ENCODE assay signal across 17 cellular contexts in genomic region chr2:61182059-61182383, GRCh38. TPM values are rescaled to one million over a fixed set of nuclear protein-coding genes. Genes with fewer than 3 reads are reported as not detected.
DNase-seq lines count a peak whose midpoint lies in the region; ATAC-seq and TF ChIP-seq lines count a peak whose summit lies in the region.
"Had no signal": no experiment of that assay in that cellular context is flagged by ENCODE, and none has a peak within 500 bp of the region (broad histone marks: within the 10 kb centered on the region; RNA-seq: fewer than 3 reads in every experiment).

No MANE protein-coding gene starts in this region.

- POLR2A ChIA-PET in CD4-positive, alpha-beta T cell (lab: Charles Lee): interaction anchor here (1.0 kb wide), 1 partner anchor 672 kb away, joined by 3 read pairs; the partner anchor contains the start of gene FAM161A

- peaks cover 52% of the 10 kb centered on the region for H3K36me3 ChIP-seq in BLaER1
- H3K36me3 ChIP-seq in ascending aorta: peaks cover 39 to 57% of the 10 kb centered on the region in 2 donors
- H3K36me3 ChIP-seq in tibial nerve: peaks cover 2 to 76% (median 20%) of the 10 kb centered on the region in 3 donors

- peak overlapping the region; percentile 97 for H3K27ac ChIP-seq in BLaER1
- H3K27ac ChIP-seq in CD4-positive, alpha-beta T cell (ENCODE audit: low read depth, low read length): no peak overlapping the region
- H3K27ac ChIP-seq in ascending aorta: peak overlapping the region; percentile 45 to 99
- peak overlapping the region in 2 of 4 donors; percentile 4 to 100 for H3K27ac ChIP-seq in tibial nerve
- H3K27ac ChIP-seq: cardiac muscle cell, psoas muscle had no signal

- peaks cover 77% of the 10 kb centered on the region for H3K4me1 Mint-ChIP-seq in CD4-positive, alpha-beta T cell (ENCODE audit: low read depth)
- peaks cover 75 to 81% of the 10 kb centered on the region in 2 donors for H3K4me1 Mint-ChIP-seq in natural killer cell

- H3K9ac ChIP-seq in BLaER1: peak overlapping the region; percentile 95

- no peak for ATAC-seq in CD4-positive, alpha-beta T cell (ENCODE audit: poor library complexity)
- ATAC-seq in natural killer cell: no peak
- ATAC-seq: effector memory CD8-positive, alpha-beta T cell; psoas muscle had no signal

- intact Hi-C loops in CD4-positive, alpha-beta T cell (cut with DNase I, micrococcal nuclease): loop anchor here in 1 of 2 experiments (5.0 kb wide), 1 partner anchor 675 kb away; no protein-coding TSS in a partner anchor
- intact Hi-C loops in ascending aorta (cut with DNase I): no loop called here
- intact Hi-C loops in natural killer cell (cut with micrococcal nuclease): no loop called here

- TF ChIP-seq CTCF in CD4-positive, alpha-beta T cell (IDR thresholded peaks at IDR 0.05): no peak
- TF ChIP-seq CTCF in ascending aorta (IDR thresholded peaks at IDR 0.05) (no peak), natural killer cell (IDR thresholded peaks at IDR 0.05) (no peak), tibial nerve (IDR thresholded peaks at IDR 0.05) (no peak)

- H3K9me3 Mint-ChIP-seq in CD4-positive, alpha-beta T cell: no peaks in the 10 kb centered on the region
- H3K9me3 Mint-ChIP-seq in natural killer cell: no peaks in the 10 kb centered on the region
- H3K9me3 Mint-ChIP-seq: effector memory CD8-positive, alpha-beta T cell had no signal

- peaks cover 87% of the 10 kb centered on the region for H3K36me3 Mint-ChIP-seq in CD4-positive, alpha-beta T cell (ENCODE audit: low read depth)
- H3K36me3 Mint-ChIP-seq in natural killer cell: peaks cover 38% of the 10 kb centered on the region

- H3K4me3 ChIP-seq in BLaER1 (peak overlapping the region; percentile 81), ascending aorta (peak overlapping the region in 1 of 2 donors; percentile 90), tibial nerve (no peak overlapping the region)
- H3K4me3 ChIP-seq: cardiac muscle cell, psoas muscle, testis had no signal

- TF ChIP-seq POLR2A in tibial nerve (IDR thresholded peaks at IDR 0.05): no peak

- in situ Hi-C loops in G401 (cut with HindIII; ENCODE audit: low sequenced_read_pairs): no loop called here

- H4K20me1 ChIP-seq in BLaER1: peaks cover 80% of the 10 kb centered on the region

- H3K9me3 ChIP-seq in BLaER1 (no peaks in the 10 kb centered on the region), ascending aorta (no peaks in the 10 kb centered on the region), tibial nerve (no peaks in the 10 kb centered on the region)
- H3K9me3 ChIP-seq in CD4-positive, alpha-beta T cell (ENCODE audit: control insufficient read depth, low read length): no peaks in the 10 kb centered on the region
- H3K9me3 ChIP-seq: psoas muscle, testis had no signal

- peak overlapping the region; percentile 99 for H3K4me2 ChIP-seq in BLaER1

- H3K4me3 Mint-ChIP-seq in CD4-positive, alpha-beta T cell: no peak overlapping the region
- H3K4me3 Mint-ChIP-seq in natural killer cell: no peak overlapping the region

- DNase-seq in CD4-positive, alpha-beta T cell: no peak
- DNase-seq in ascending aorta (ENCODE audit: low spot score in 2 of 2): no peak
- no peak for DNase-seq in natural killer cell
- DNase-seq in tibial nerve (ENCODE audit: low spot score in 2 of 2): no peak
- no peak for DNase-seq in G401 (ENCODE audit: low spot score)
- no peak for DNase-seq in amniotic stem cell (lab: John Stamatoyannopoulos, UW)
- DNase-seq: activated CD4-positive, alpha-beta T cell treated with anti-CD3 and anti-CD28 coated beads, Interleukin-2, amount 50 U/mL, for 4 hours; activated gamma-delta T cell; DMS79; effector memory CD8-positive, alpha-beta T cell; hippocampal formation; NCI-H1105; NCI-H345; psoas muscle; testis had no signal

- H3K4me1 ChIP-seq in BLaER1 (peaks cover 50% of the 10 kb centered on the region), ascending aorta (peaks cover 13 to 38% of the 10 kb centered on the region in 2 donors), tibial nerve (peaks cover 0 to 52% (median 35%) of the 10 kb centered on the region in 4 donors)

- TF ChIP-seq EP300 in tibial nerve (IDR thresholded peaks at IDR 0.05): no peak

- 75 to 78% methylated on average over 6 of the region's 6 CpGs for WGBS in tibial nerve, 2 donors

- no peaks in the 10 kb centered on the region for H3K27me3 ChIP-seq in BLaER1
- no peaks in the 10 kb centered on the region for H3K27me3 ChIP-seq in CD4-positive, alpha-beta T cell (ENCODE audit: control insufficient read depth, insufficient read depth, low read length)
- H3K27me3 ChIP-seq in ascending aorta: no peaks in the 10 kb centered on the region
- H3K27me3 ChIP-seq in tibial nerve: no peaks in the 10 kb centered on the region
- H3K27me3 ChIP-seq: cardiac muscle cell, testis had no signal

- H3K27ac Mint-ChIP-seq in CD4-positive, alpha-beta T cell: peak overlapping the region; percentile 86
- H3K27ac Mint-ChIP-seq in natural killer cell: peak overlapping the region; percentile 61 to 97

- no peaks in the 10 kb centered on the region for H3K27me3 Mint-ChIP-seq in CD4-positive, alpha-beta T cell
- no peaks in the 10 kb centered on the region for H3K27me3 Mint-ChIP-seq in natural killer cell (ENCODE audit: low read depth in 2 of 2)
- H3K27me3 Mint-ChIP-seq: effector memory CD8-positive, alpha-beta T cell had no signal

- CTCF ChIA-PET in CD4-positive, alpha-beta T cell (lab: Charles Lee): no interaction called here

RNA-seq across cellular contexts. Expression of gene C2orf74, which starts 20.0 kb away (rescaled TPM):
- 1 to 10 TPM; 1.7 to 2.0 TPM for total RNA-seq in CD4-positive, alpha-beta T cell
- 7.2 TPM for total RNA-seq in ascending aorta
- 1 to 10 TPM; 5.7 to 6.1 (median 6.0) TPM for total RNA-seq in natural killer cell
- 10 to 100 TPM in 3 of 4 donors, 1 to 10 TPM in 1; 8.4 to 28.6 (median 21.2) TPM for total RNA-seq in tibial nerve
- total RNA-seq in G401 (2014; rRNA removed; shearing (Covaris generic)): 1.2 TPM in 1 of 2 replicates, not detected in the other
